ENCODE assay signal across 1 cellular context in genomic region chr7:31172071-31172470, GRCh38.
TF ChIP-seq lines count a peak whose summit lies in the region.

No MANE protein-coding gene starts in this region.

TF ChIP-seq in GM23338, 12 proteins besides CTCF, POLR2A, EP300 and RAD21 (continued from another document):
- no peak for TF ChIP-seq STAT1 (IDR thresholded peaks at IDR 0.05; ENCODE audit: unreplicated experiment)
- no peak for TF ChIP-seq EZH2phosphoT487 (IDR thresholded peaks at IDR 0.05; ENCODE audit: unreplicated experiment)
- TF ChIP-seq CREB1 (CRISPR knock-in tag; IDR thresholded peaks at IDR 0.05; ENCODE audit: low read depth) = no peak
- TF ChIP-seq REST (IDR thresholded peaks at IDR 0.05; ENCODE audit: unreplicated experiment) = no peak
- TF ChIP-seq JUNB (IDR thresholded peaks at IDR 0.05; ENCODE audit: unreplicated experiment) = no peak
- TF ChIP-seq ZNF331 (CRISPR knock-in tag; IDR thresholded peaks at IDR 0.05; ENCODE audit: low read depth) = no peak
- no peak for TF ChIP-seq EZH2 (IDR thresholded peaks at IDR 0.05; ENCODE audit: low read depth, unreplicated experiment)
